19 cellular contexts compared by ENCODE assay signal in the genomic region with DNA sequence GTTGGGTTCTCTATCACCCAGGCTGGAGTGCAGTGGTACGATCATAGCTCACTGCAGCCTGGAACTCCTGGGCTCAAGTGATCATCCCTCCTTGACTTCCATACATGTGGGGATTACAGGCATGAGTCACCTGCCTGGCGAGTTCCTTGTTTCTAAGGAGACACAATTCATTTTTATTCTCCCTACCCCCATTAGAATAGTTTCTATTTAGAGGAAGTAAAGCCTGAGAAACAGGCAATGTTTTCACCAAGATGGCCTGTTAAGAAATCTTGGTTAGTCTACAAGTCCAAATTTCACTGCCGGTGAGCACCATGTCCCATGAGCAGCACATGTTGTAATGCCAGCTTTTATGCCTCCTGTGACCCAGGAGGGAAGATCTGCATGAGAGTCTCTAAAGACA. TPM values are rescaled to one million over a fixed set of nuclear protein-coding genes. Genes with fewer than 3 reads are reported as not detected.
DNase-seq lines count a peak whose midpoint lies in the region; ATAC-seq, FAIRE-seq and TF ChIP-seq lines count a peak whose summit lies in the region.
"Had no signal": no experiment of that assay in that cellular context is flagged by ENCODE, and none has a peak within 500 bp of the region (broad histone marks: within the 10 kb centered on the region; RNA-seq: fewer than 3 reads in every experiment).

No MANE protein-coding gene starts in this region.

- no peak overlapping the region for H3K27ac ChIP-seq in breast epithelium
- H3K27ac ChIP-seq in OCI-LY1 (ENCODE audit: low read depth, low read length, poor library complexity, severe bottlenecking): peak overlapping the region; percentile 83
- no peak overlapping the region for H3K27ac ChIP-seq in upper lobe of right lung
- H3K27ac ChIP-seq: A549 had no signal

- FAIRE-seq in bronchial epithelial cell (lab: Jason Lieb, UNC): no peak
- FAIRE-seq: A549 had no signal

- H3K9me3 ChIP-seq in breast epithelium: no peaks in the 10 kb centered on the region
- no peaks in the 10 kb centered on the region for H3K9me3 ChIP-seq in OCI-LY1 (ENCODE audit: low read length)
- no peaks in the 10 kb centered on the region for H3K9me3 ChIP-seq in upper lobe of right lung
- H3K9me3 ChIP-seq: A549 had no signal

- TF ChIP-seq CTCF in MCF 10A (IDR thresholded peaks at IDR 0.05; ENCODE audit: unreplicated experiment) (no peak), breast epithelium (IDR thresholded peaks at IDR 0.05) (no peak), OCI-LY1 (IDR thresholded peaks at IDR 0.05; ENCODE audit: low read length) (no peak), bronchial epithelial cell (IDR thresholded peaks at IDR 0.05; ENCODE audit: insufficient read depth, low read length, severe bottlenecking) (no peak), upper lobe of right lung (IDR thresholded peaks at IDR 0.05) (no peak)

- no peaks in the 10 kb centered on the region for H3F3A ChIP-seq in OCI-LY1 (ENCODE audit: insufficient read depth, low read length)

- H3K4me2 ChIP-seq in OCI-LY1 (ENCODE audit: low read length): peak overlapping the region; percentile 37; the same call in 1 of the 2 replicates
- H3K4me2 ChIP-seq: A549 had no signal

- H3K4me3 Mint-ChIP-seq in MCF 10A (ENCODE audit: unreplicated experiment): no peak overlapping the region
- H3K4me3 Mint-ChIP-seq: activated naive CD4-positive, alpha-beta T cell treated with anti-CD3 and anti-CD28 coated beads for 36 hours; type B pancreatic cell had no signal

- CTCF ChIA-PET in MCF 10A (lab: Yijun Ruan, JAX): no interaction called here

- H3K79me2 ChIP-seq in OCI-LY1 (ENCODE audit: insufficient read depth, low read length): no peaks in the 10 kb centered on the region

- H3K9me3 Mint-ChIP-seq in MCF 10A (ENCODE audit: unreplicated experiment): peaks cover 7% of the 10 kb centered on the region
- H3K9me3 Mint-ChIP-seq: activated naive CD4-positive, alpha-beta T cell treated with anti-CD3 and anti-CD28 coated beads for 36 hours; type B pancreatic cell had no signal

- H2AFZ ChIP-seq in OCI-LY1 (ENCODE audit: low read length): peak overlapping the region; percentile 49; the same call in 1 of the 2 replicates

- H3K27me3 ChIP-seq in breast epithelium: peaks cover 0 to 28% of the 10 kb centered on the region in 2 donors
- H3K27me3 ChIP-seq in OCI-LY1 (ENCODE audit: insufficient read depth, low read length): no peaks in the 10 kb centered on the region
- no peaks in the 10 kb centered on the region for H3K27me3 ChIP-seq in bronchial epithelial cell (ENCODE audit: control insufficient read depth, insufficient read depth, low read length)
- H3K27me3 ChIP-seq in upper lobe of right lung: no peaks in the 10 kb centered on the region

- DNase-seq in MCF 10A (ENCODE audit: unreplicated experiment) (peak; percentile 25), breast epithelium (ENCODE audit: low spot score in 2 of 2) (no peak), bronchial epithelial cell (ENCODE audit: low read depth) (peak; percentile 26), upper lobe of right lung (no peak), T-helper 1 cell (no peak)
- DNase-seq: activated naive CD4-positive, alpha-beta T cell treated with anti-CD3 and anti-CD28 coated beads for 36 hours; DMS153; HCEC 1CT; mesenchymal stem cell; NCI-H1930; stimulated activated CD4-positive, alpha-beta T cell treated with anti-CD3 and anti-CD28 coated beads, Interleukin-15, amount 100 ng/mL, for 24 hours had no signal

- intact Hi-C loops in MCF 10A (cut with micrococcal nuclease) (no loop called here), breast epithelium (cut with DNase I; ENCODE audit: low total_unique reads) (no loop called here), upper lobe of right lung (cut with DNase I) (no loop called here)

- no peak for TF ChIP-seq POLR2A in breast epithelium (IDR thresholded peaks at IDR 0.05)

- H3K4me1 Mint-ChIP-seq in MCF 10A (ENCODE audit: insufficient read depth, unreplicated experiment): no peaks in the 10 kb centered on the region

- H3K27me3 Mint-ChIP-seq in MCF 10A (ENCODE audit: insufficient read depth, unreplicated experiment): peaks cover 70% of the 10 kb centered on the region
- H3K27me3 Mint-ChIP-seq: type B pancreatic cell had no signal

- H3K36me3 ChIP-seq in breast epithelium (no peaks in the 10 kb centered on the region), OCI-LY1 (ENCODE audit: insufficient read depth, low read length) (no peaks in the 10 kb centered on the region), bronchial epithelial cell (ENCODE audit: control insufficient read depth, insufficient read depth, low read length) (no peaks in the 10 kb centered on the region), upper lobe of right lung (no peaks in the 10 kb centered on the region)

- ATAC-seq in upper lobe of right lung (peak; percentile 77), HG03439 (IDR thresholded peaks at IDR 0.05; ENCODE audit: unreplicated experiment) (no peak), HG02973 (IDR thresholded peaks at IDR 0.05; ENCODE audit: unreplicated experiment) (no peak)
- ATAC-seq: A549 had no signal

- H3K9ac ChIP-seq in OCI-LY1 (ENCODE audit: low read length): peak overlapping the region; percentile 20; the same call in 1 of the 2 replicates

- no peaks in the 10 kb centered on the region for H3K4me1 ChIP-seq in breast epithelium
- H3K4me1 ChIP-seq in OCI-LY1 (ENCODE audit: insufficient read depth, low read length, severe bottlenecking): peaks cover 77% of the 10 kb centered on the region
- H3K4me1 ChIP-seq in upper lobe of right lung: no peaks in the 10 kb centered on the region
- H3K4me1 ChIP-seq: A549 had no signal

- no peaks in the 10 kb centered on the region for H3K36me3 Mint-ChIP-seq in MCF 10A (ENCODE audit: insufficient read depth, unreplicated experiment)
- H3K36me3 Mint-ChIP-seq: type B pancreatic cell had no signal

- POLR2A ChIA-PET in MCF 10A (lab: Yijun Ruan, JAX): no interaction called here

- no peak overlapping the region for H3K27ac Mint-ChIP-seq in MCF 10A (ENCODE audit: low read depth, unreplicated experiment)
- H3K27ac Mint-ChIP-seq: activated naive CD4-positive, alpha-beta T cell treated with anti-CD3 and anti-CD28 coated beads for 36 hours; type B pancreatic cell had no signal

- no peaks in the 10 kb centered on the region for H3K9me2 ChIP-seq in OCI-LY1 (ENCODE audit: low read depth, low read length)

- H3K4me3 ChIP-seq in breast epithelium (no peak overlapping the region), OCI-LY1 (ENCODE audit: low read depth, low read length, poor library complexity, severe bottlenecking) (peak overlapping the region; percentile 18), bronchial epithelial cell (ENCODE audit: low read depth, low read length) (no peak overlapping the region), upper lobe of right lung (no peak overlapping the region)
- H3K4me3 ChIP-seq: A549 had no signal

- no peaks in the 10 kb centered on the region for H4K20me1 ChIP-seq in OCI-LY1 (ENCODE audit: insufficient read depth, low read length)

- BruUV-seq in MCF 10A (replicated peaks; lab: Mats Ljungman, UMichigan): no TSS peak

RNA-seq across cellular contexts. Expression of a gene that starts 5.7 kb away (rescaled TPM):
- total RNA-seq in MCF 10A (2022) (0.07 TPM in 1 of 2 replicates, not detected in the other), breast epithelium (10 to 100 TPM; 13.1 to 25.5 (median 23.5) TPM), bronchial epithelial cell (not detected in 2 replicates), upper lobe of right lung (225 TPM)
- total RNA-seq: activated CD8-positive, alpha-beta memory T cell treated with anti-CD3 and anti-CD28 coated beads for 36 hours; chondrocyte; osteocyte had no signal

Comparison
In these comparisons a context has a peak if more than half of its experiments do, and no peak if none do; other contexts are left out.
1. DNase-seq: peak in MCF 10A (single experiment) and bronchial epithelial cell (single experiment); none in breast epithelium (0 of 2), upper lobe of right lung (single experiment) and T-helper 1 cell (0 of 5).
2. RNA of a gene that starts 5.7 kb away (total RNA-seq): 225 TPM in upper lobe of right lung (single experiment) and 13.1 to 25.5 TPM in breast epithelium; 0.07 TPM in MCF 10A and not detected in bronchial epithelial cell; every median in the first group is over 10 times any median in the second.